Comparison of ENCODE assay signal across 8 cellular contexts in the genomic region with DNA sequence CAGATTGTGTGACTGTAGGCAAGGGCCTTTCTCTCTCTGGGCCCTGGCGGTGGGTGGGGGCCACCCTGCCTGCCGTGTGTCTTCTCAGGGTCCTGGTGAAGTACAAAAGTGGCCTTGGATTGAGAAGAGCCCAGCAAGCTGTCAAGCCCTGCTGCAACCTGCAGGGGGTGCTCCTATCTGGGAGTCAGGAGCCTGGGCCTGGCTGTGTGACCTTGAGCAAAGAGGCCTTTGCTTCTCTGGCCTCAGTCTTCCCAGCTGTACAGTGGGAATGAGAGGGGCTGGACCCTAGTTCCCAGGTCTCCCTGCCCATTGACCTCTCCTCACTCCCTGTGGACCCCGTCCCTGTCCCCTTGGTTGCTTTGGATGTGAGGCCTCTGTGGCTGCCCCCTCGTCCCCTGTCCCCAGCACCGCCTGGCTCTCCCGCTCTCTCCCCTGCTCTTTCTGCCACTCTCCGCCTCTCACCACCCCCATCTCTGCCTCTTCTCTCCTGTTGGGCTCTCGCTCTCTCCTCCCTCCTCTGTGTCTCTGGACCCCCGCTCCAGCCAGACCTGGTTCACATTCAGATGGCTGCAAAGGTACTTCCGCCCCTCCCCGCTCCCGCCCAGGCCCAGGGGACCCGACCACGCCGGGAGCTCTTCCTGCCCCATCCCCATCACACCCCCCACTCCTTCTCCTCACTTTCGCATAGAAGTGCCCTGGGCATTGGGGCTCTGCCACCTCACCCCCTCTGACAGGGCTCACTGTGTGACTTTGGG. TPM values are rescaled to one million over a fixed set of nuclear protein-coding genes. Genes with fewer than 3 reads are reported as not detected.
DNase-seq lines count a peak whose midpoint lies in the region; ATAC-seq, FAIRE-seq and TF ChIP-seq lines count a peak whose summit lies in the region.

No MANE protein-coding gene starts in this region.

- no peak overlapping the region for H3K4me2 ChIP-seq in neural cell (ENCODE audit: low read length)

- TF ChIP-seq RAD21 in neural cell (conservative IDR thresholded peaks at IDR 0.05), result no peak

- H3K9ac ChIP-seq in neural cell (ENCODE audit: low read length), result peak overlapping the region; percentile 73

- H3K36me3 ChIP-seq in ascending aorta (peaks cover 23 to 32% of the 10 kb centered on the region in 2 donors), neural cell (ENCODE audit: insufficient read depth, low read length) (peaks cover 8% of the 10 kb centered on the region)

- TF ChIP-seq CTCF in ascending aorta (IDR thresholded peaks at IDR 0.05) (peak in 1 of 3 experiments; percentile 4), neural cell (IDR thresholded peaks at IDR 0.05; ENCODE audit: poor library complexity, severe bottlenecking) (no peak)

- H3K27me3 ChIP-seq in ascending aorta, result no peaks in the 10 kb centered on the region
- H3K27me3 ChIP-seq in neural cell (ENCODE audit: insufficient read depth, low read depth, low read length), result no peaks in the 10 kb centered on the region

- no peaks in the 10 kb centered on the region for H3F3A ChIP-seq in neural cell (ENCODE audit: insufficient read depth, low read length, poor library complexity, severe bottlenecking)

- H3K4me1 ChIP-seq in ascending aorta, result peaks cover 12 to 38% of the 10 kb centered on the region in 2 donors

- H3K9me3 ChIP-seq in ascending aorta (no peaks in the 10 kb centered on the region), neural cell (ENCODE audit: low read length) (no peaks in the 10 kb centered on the region)

- H3K4me3 ChIP-seq in ascending aorta (no peak overlapping the region), neural cell (ENCODE audit: low read length) (no peak overlapping the region)

- H4K20me1 ChIP-seq in neural cell (ENCODE audit: insufficient read depth), result no peaks in the 10 kb centered on the region

- H3K27ac ChIP-seq in ascending aorta, result peak overlapping the region; percentile 40 to 65
- H3K27ac ChIP-seq in neural cell (ENCODE audit: low read length), result peak overlapping the region; percentile 93

- DNase-seq in NCI-H2227 (lab: John Stamatoyannopoulos, UW; ENCODE audit: unreplicated experiment), result peak; percentile 23
- no peak for DNase-seq in NCI-H2227 treated with DMSO at 0.1 percent for 48 hours (lab: John Stamatoyannopoulos, UW)
- DNase-seq in HTR-8/SVneo (ENCODE audit: insufficient read length, low spot score), result no peak
- DNase-seq in ascending aorta (ENCODE audit: low spot score in 2 of 2), result no peak
- DNase-seq in H4 (ENCODE audit: low spot score), result no peak
- DNase-seq in GM19238 (ENCODE audit: insufficient read length, low spot score), result no peak

- no peak for TF ChIP-seq EP300 in neural cell (conservative IDR thresholded peaks at IDR 0.05; ENCODE audit: poor library complexity, severe bottlenecking)

- no peak for ATAC-seq in GM21717 (IDR thresholded peaks at IDR 0.05; ENCODE audit: unreplicated experiment)

- H3K9me2 ChIP-seq in neural cell (ENCODE audit: insufficient read depth, low read length), result no peaks in the 10 kb centered on the region

- no peak overlapping the region for H2AFZ ChIP-seq in neural cell (ENCODE audit: low read depth, low read length)

- peak; percentile 52 for FAIRE-seq in HTR-8/SVneo (lab: Jason Lieb, UNC)

- intact Hi-C loops in ascending aorta (cut with DNase I), result no loop called here

- H3K79me2 ChIP-seq in neural cell (replicated peaks; ENCODE audit: insufficient read depth, low read length), result no peaks in the 10 kb centered on the region

TF ChIP-seq in neural cell, 6 proteins besides CTCF, POLR2A, EP300 and RAD21:
- no peak for TF ChIP-seq POLR2AphosphoS5 (IDR thresholded peaks at IDR 0.05)
- no peak for TF ChIP-seq EZH2 (IDR thresholded peaks at IDR 0.05; ENCODE audit: borderline replicate concordance, insufficient read depth, low read length, poor library complexity, severe bottlenecking)
- TF ChIP-seq MXI1 (conservative IDR thresholded peaks at IDR 0.05; ENCODE audit: poor library complexity, severe bottlenecking), result no peak
- TF ChIP-seq TAF1 (IDR thresholded peaks at IDR 0.05; ENCODE audit: low read depth), result no peak
- no peak for TF ChIP-seq SMC3 (conservative IDR thresholded peaks at IDR 0.05; ENCODE audit: poor library complexity)
- TF ChIP-seq, protein P1, sequence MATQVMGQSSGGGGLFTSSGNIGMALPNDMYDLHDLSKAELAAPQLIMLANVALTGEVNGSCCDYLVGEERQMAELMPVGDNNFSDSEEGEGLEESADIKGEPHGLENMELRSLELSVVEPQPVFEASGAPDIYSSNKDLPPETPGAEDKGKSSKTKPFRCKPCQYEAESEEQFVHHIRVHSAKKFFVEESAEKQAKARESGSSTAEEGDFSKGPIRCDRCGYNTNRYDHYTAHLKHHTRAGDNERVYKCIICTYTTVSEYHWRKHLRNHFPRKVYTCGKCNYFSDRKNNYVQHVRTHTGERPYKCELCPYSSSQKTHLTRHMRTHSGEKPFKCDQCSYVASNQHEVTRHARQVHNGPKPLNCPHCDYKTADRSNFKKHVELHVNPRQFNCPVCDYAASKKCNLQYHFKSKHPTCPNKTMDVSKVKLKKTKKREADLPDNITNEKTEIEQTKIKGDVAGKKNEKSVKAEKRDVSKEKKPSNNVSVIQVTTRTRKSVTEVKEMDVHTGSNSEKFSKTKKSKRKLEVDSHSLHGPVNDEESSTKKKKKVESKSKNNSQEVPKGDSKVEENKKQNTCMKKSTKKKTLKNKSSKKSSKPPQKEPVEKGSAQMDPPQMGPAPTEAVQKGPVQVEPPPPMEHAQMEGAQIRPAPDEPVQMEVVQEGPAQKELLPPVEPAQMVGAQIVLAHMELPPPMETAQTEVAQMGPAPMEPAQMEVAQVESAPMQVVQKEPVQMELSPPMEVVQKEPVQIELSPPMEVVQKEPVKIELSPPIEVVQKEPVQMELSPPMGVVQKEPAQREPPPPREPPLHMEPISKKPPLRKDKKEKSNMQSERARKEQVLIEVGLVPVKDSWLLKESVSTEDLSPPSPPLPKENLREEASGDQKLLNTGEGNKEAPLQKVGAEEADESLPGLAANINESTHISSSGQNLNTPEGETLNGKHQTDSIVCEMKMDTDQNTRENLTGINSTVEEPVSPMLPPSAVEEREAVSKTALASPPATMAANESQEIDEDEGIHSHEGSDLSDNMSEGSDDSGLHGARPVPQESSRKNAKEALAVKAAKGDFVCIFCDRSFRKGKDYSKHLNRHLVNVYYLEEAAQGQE (IDR thresholded peaks at IDR 0.05; ENCODE audit: borderline replicate concordance), result no peak

RNA-seq across cellular contexts. Expression of a gene that starts 46.7 kb away (rescaled TPM):
- total RNA-seq in ascending aorta, result 67.4 TPM
- 39.0 and 49.5 TPM in 2 replicates for polyA plus RNA-seq in neural cell
- polyA minus RNA-seq in neural cell, result 50.9 and 53.7 TPM in 2 replicates
- total RNA-seq in H4 (2014; rRNA removed; shearing (Covaris generic)), result 7.2 and 7.6 TPM in 2 replicates
